17 cellular contexts compared by ENCODE assay signal in the genomic region with DNA sequence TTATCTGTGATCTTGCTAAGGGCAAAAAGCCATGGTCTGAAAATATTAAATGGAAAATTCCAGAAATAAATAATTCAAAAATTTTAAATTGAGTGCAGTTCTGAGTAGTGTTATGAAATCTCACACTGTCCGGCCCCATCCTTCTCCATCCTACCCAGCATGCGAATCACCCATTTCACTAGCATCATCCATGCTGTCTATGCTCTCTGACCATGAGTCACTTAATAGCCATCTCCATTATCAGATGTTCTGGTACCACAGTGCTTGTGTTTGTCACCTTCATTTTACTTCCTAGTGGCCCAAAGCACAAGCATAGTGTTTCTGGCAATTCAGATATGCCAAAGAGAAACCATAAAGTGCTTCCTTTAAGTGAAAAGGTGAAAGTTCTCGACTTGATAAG.
"Had no signal": no experiment of that assay in that cellular context is flagged by ENCODE, and none has a peak within 500 bp of the region (broad histone marks: within the 10 kb centered on the region; RNA-seq: fewer than 3 reads in every experiment).

No MANE protein-coding gene starts in this region.

- H3K36me3 ChIP-seq: breast epithelium, upper lobe of right lung had no signal

- H3K9me3 ChIP-seq: breast epithelium, esophagus squamous epithelium, gastroesophageal sphincter, sigmoid colon, upper lobe of right lung had no signal

- DNase-seq: activated CD4-positive, alpha-beta T cell treated with anti-CD3 and anti-CD28 coated beads, Interleukin-2, amount 50 U/mL, for 4 hours; activated effector memory CD4-positive, alpha-beta T cell treated with anti-CD3 and anti-CD28 coated beads, Interleukin-2, amount 50 U/mL, for 16 hours; activated T-cell treated with anti-CD3 and anti-CD28 coated beads, Interleukin-2, amount 50 U/mL, for 24 hours; esophagus squamous epithelium; kidney; left ventricle myocardium superior; mesendoderm; nephron progenitor cell; sigmoid colon; stimulated activated CD4-positive, alpha-beta T cell treated with anti-CD3 and anti-CD28 coated beads, Interleukin-12 subunit alpha, Interleukin-12 subunit beta, amount 100 ng/mL, for 4 hours; stimulated activated naive CD4-positive, alpha-beta T cell treated with Interleukin-2 at 50 U/mL for 16 hours; T-helper 2 cell; upper lobe of right lung had no signal

- ATAC-seq: activated naive CD4-positive, alpha-beta T cell treated with anti-CD3 and anti-CD28 coated beads, Interleukin-2, amount 50 U/mL, for 72 hours; gastroesophageal sphincter; left ventricle myocardium superior; upper lobe of right lung had no signal

- H3K4me3 ChIP-seq: breast epithelium, esophagus squamous epithelium, gastroesophageal sphincter, sigmoid colon, upper lobe of right lung had no signal

- H3K27me3 ChIP-seq: breast epithelium, esophagus squamous epithelium, gastroesophageal sphincter, sigmoid colon, upper lobe of right lung had no signal

- H3K27ac ChIP-seq: breast epithelium, esophagus squamous epithelium, gastroesophageal sphincter, sigmoid colon, upper lobe of right lung had no signal

- H3K4me1 ChIP-seq: breast epithelium, upper lobe of right lung had no signal

- FAIRE-seq: endometrium, kidney had no signal
